1 cellular context compared by ENCODE assay signal in genomic region chr6:41071501-41071922, GRCh38.
TF ChIP-seq lines count a peak whose summit lies in the region.

No MANE protein-coding gene starts in this region.

TF ChIP-seq in K562, 482 proteins besides CTCF, POLR2A, EP300 and RAD21 (continues in another document):
- no peak for TF ChIP-seq GABPB1 (CRISPR knock-in tag; IDR thresholded peaks at IDR 0.05)
- peak; percentile 87 for TF ChIP-seq SMARCB1 (IDR thresholded peaks at IDR 0.05; ENCODE audit: insufficient read length, low read depth)
- 0 out of 4 replicates have a peak, but pooled peaks of 1 of the 2 experiments have one; percentile 1 for TF ChIP-seq MLX (CRISPR knock-in tag; conservative IDR thresholded peaks at IDR 0.05)
- TF ChIP-seq ARID1B (IDR thresholded peaks at IDR 0.05), result no peak
- peak; percentile 46; the same call in 1 of the 2 replicates for TF ChIP-seq GATAD2B (IDR thresholded peaks at IDR 0.05; ENCODE audit: borderline replicate concordance)
- TF ChIP-seq ZC3H11A (IDR thresholded peaks at IDR 0.05; ENCODE audit: low read depth, low read length), result 0 out of 2 replicates have a peak, but pooled peaks have one; percentile 9
- TF ChIP-seq SMARCC2 (IDR thresholded peaks at IDR 0.05; ENCODE audit: low read depth), result 0 out of 2 replicates have a peak, but pooled peaks have one; percentile 24
- TF ChIP-seq NR2C1 (IDR thresholded peaks at IDR 0.05), result 0 out of 2 replicates have a peak, but pooled peaks have one; percentile 29
- no peak for TF ChIP-seq NR2C1 (tag; IDR thresholded peaks at IDR 0.05)
- TF ChIP-seq CREM (IDR thresholded peaks at IDR 0.05; ENCODE audit: low read depth), result peak; percentile 72
- TF ChIP-seq CGGBP1 (CRISPR knock-in tag; IDR thresholded peaks at IDR 0.05), result peak; percentile 28; the same call in 1 of the 2 replicates
- TF ChIP-seq HNRNPLL (IDR thresholded peaks at IDR 0.05; ENCODE audit: low read depth, low read length, poor library complexity, severe bottlenecking), result peak; percentile 70
- 0 out of 2 replicates have a peak, but pooled peaks have one; percentile 6 for TF ChIP-seq MAFK (IDR thresholded peaks at IDR 0.05; ENCODE audit: low read length)
- no peak for TF ChIP-seq SRF (CRISPR knock-in tag; IDR thresholded peaks at IDR 0.05)
- peak; percentile 74 for TF ChIP-seq ZBTB40 (IDR thresholded peaks at IDR 0.05)
- no peak for TF ChIP-seq ZBTB40 (CRISPR knock-in tag; IDR thresholded peaks at IDR 0.05)
- TF ChIP-seq ZNF217 (CRISPR knock-in tag; IDR thresholded peaks at IDR 0.05), result no peak
- peak; percentile 90; the same call in 1 of the 2 replicates for TF ChIP-seq GTF2E2 (tag; IDR thresholded peaks at IDR 0.05)
- TF ChIP-seq TAF1 (IDR thresholded peaks at IDR 0.05; ENCODE audit: control insufficient read depth, extremely low read depth, insufficient read depth, low read length, severe bottlenecking), result peak; percentile 83
- 0 out of 2 replicates have a peak, but pooled peaks have one; percentile 35 for TF ChIP-seq FOSL1 (tag; conservative IDR thresholded peaks at IDR 0.05)
- TF ChIP-seq ATF4 (CRISPR knock-in tag; IDR thresholded peaks at IDR 0.05), result 0 out of 2 replicates have a peak, but pooled peaks have one; percentile 38
- peak; percentile 83 for TF ChIP-seq ETV1 (tag; conservative IDR thresholded peaks at IDR 0.05; ENCODE audit: low read depth)
- TF ChIP-seq YY1 (IDR thresholded peaks at IDR 0.05; ENCODE audit: borderline replicate concordance in 1 of 3, control insufficient read depth in 1 of 3, extremely low read depth in 1 of 3, insufficient read depth in 3 of 3, insufficient read length in 1 of 3, insufficient replicate concordance in 2 of 3, low read depth in 1 of 3, low read length in 2 of 3), result peak in 2 of 3 experiments; percentile 67 to 79
- peak; percentile 52; the same call in 1 of the 2 replicates for TF ChIP-seq ETV5 (CRISPR knock-in tag; IDR thresholded peaks at IDR 0.05; ENCODE audit: low read depth)
- no peak for TF ChIP-seq RBM34 (IDR thresholded peaks at IDR 0.05; ENCODE audit: borderline replicate concordance, insufficient read depth, low read length)
- TF ChIP-seq BCLAF1 (IDR thresholded peaks at IDR 0.05; ENCODE audit: borderline replicate concordance in 1 of 2, control insufficient read depth in 1 of 2, low read depth in 2 of 2, low read length in 1 of 2), result 0 out of 4 replicates have a peak, but pooled peaks of 1 of the 2 experiments have one; percentile 50
- 0 out of 4 replicates have a peak, but pooled peaks of 1 of the 2 experiments have one; percentile 15 for TF ChIP-seq RCOR1 (IDR thresholded peaks at IDR 0.05; ENCODE audit: borderline replicate concordance in 1 of 2, low read depth in 2 of 2, low read length in 2 of 2)
- TF ChIP-seq CXXC5 (CRISPR knock-in tag; IDR thresholded peaks at IDR 0.05), result no peak
- TF ChIP-seq MXI1 (IDR thresholded peaks at IDR 0.05; ENCODE audit: low read depth, low read length), result 0 out of 2 replicates have a peak, but pooled peaks have one; percentile 34
- TF ChIP-seq ZNF592 (IDR thresholded peaks at IDR 0.05), result 0 out of 2 replicates have a peak, but pooled peaks have one; percentile 7
- TF ChIP-seq SMARCE1 (IDR thresholded peaks at IDR 0.05), result 0 out of 2 replicates have a peak, but pooled peaks have one; percentile 49
- no peak for TF ChIP-seq ZNF354B (CRISPR knock-in tag; IDR thresholded peaks at IDR 0.05)
- TF ChIP-seq PREB (CRISPR knock-in tag; IDR thresholded peaks at IDR 0.05), result no peak
- TF ChIP-seq ZNF436 (CRISPR knock-in tag; IDR thresholded peaks at IDR 0.05), result 0 out of 2 replicates have a peak, but pooled peaks have one; percentile 45
- no peak for TF ChIP-seq ZNF76 (CRISPR knock-in tag; IDR thresholded peaks at IDR 0.05; ENCODE audit: borderline replicate concordance)
- no peak for TF ChIP-seq ZFX (CRISPR knock-in tag; IDR thresholded peaks at IDR 0.05)
- TF ChIP-seq KAT2B (IDR thresholded peaks at IDR 0.05; ENCODE audit: low read depth, low read length), result no peak
